In the genomic region with DNA sequence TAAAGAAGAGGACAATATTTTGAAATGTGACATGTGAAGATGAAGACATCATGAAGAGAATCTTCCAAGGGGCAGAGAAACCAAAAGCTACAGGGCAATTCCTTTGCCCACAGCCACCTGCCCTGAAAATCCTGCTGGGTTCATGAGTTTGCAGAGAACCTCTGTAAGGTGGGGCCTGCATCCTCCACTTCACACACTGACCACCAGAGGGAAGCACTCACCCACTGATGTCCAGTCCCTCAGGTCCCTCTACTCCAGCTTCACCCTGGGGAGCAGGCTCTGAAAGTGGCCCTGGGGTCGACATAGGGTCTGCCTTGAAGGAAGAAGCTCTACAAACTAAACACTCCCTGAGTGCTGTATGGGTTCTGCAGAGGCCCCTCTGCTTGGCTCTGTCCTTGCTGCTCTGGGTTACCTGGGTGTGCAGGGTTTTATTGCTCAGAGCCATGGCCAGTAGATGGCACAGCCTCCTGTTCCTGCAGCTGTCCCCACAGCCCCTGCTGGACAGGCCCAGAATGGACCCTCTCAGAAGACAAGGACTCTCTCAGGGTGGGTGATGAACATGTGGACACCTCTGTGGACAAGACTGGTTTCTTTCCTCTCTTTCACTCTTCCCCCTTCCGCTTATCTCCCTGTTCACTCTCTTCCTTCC, we compare ENCODE assay signal across 8 cellular contexts. TPM values are rescaled to one million over a fixed set of nuclear protein-coding genes. Genes with fewer than 3 reads are reported as not detected.
A peak's percentile ranks its signal among the peaks of the same experiment; 100 is the strongest.
DNase-seq lines count a peak whose midpoint lies in the region; FAIRE-seq and TF ChIP-seq lines count a peak whose summit lies in the region.
"Not testable (repeated sequence)": the region's sequence is repeated elsewhere in the genome, so short reads cannot be mapped to it uniquely, and the experiment has no call there.

No MANE protein-coding gene starts in this region.

- CTCF ChIA-PET in SK-N-SH (lab: Yijun Ruan, JAX): interaction anchor here (0.7 to 1.2 kb wide), 2 partner anchors 75 to 266 kb away, joined by 3 read pairs; no protein-coding TSS in a partner anchor

- peak; percentile 32 for TF ChIP-seq RAD21 in SK-N-SH (IDR thresholded peaks at IDR 0.05; ENCODE audit: low read length)

- not testable (repeated sequence) for H3K4me1 ChIP-seq in MM.1S (ENCODE audit: low read length); SK-N-SH (ENCODE audit: control insufficient read depth in 1 of 2, insufficient read depth in 2 of 2, low read depth in 1 of 2, low read length in 1 of 2); astrocyte (ENCODE audit: insufficient read depth, low read length); cardiac muscle cell (ENCODE audit: low read depth); osteoblast (ENCODE audit: insufficient read depth, low read length)

- not testable (repeated sequence) for H3K9me3 Mint-ChIP-seq in HFFc6; astrocyte (ENCODE audit: unreplicated experiment)

- H3K9me3 ChIP-seq in MM.1S (replicated peaks; ENCODE audit: insufficient read depth, low read length); SK-N-SH; astrocyte (ENCODE audit: insufficient read depth, low read depth, low read length); cardiac muscle cell (ENCODE audit: low read depth); osteoblast (ENCODE audit: low read depth, low read length): not testable (repeated sequence)

- DNase-seq in A172 (ENCODE audit: low spot score): peak; percentile 53
- peak; percentile 24 for DNase-seq in HFFc6
- not testable (repeated sequence) for DNase-seq in MM.1S; SK-N-SH; astrocyte (ENCODE audit: low read depth); osteoblast (ENCODE audit: insufficient read length, low spot score, missing footprints)
- peak; percentile 4 to 6 for DNase-seq in cardiac muscle cell (ENCODE audit: low read depth in 1 of 2, low spot score in 1 of 2)

- POLR2A ChIA-PET in SK-N-SH (lab: Yijun Ruan, JAX): not testable (repeated sequence)

- not testable (repeated sequence) for H3K27ac Mint-ChIP-seq in HFFc6; astrocyte (ENCODE audit: unreplicated experiment)

- H3K27me3 ChIP-seq in MM.1S (replicated peaks; ENCODE audit: insufficient read depth, low read length); SK-N-SH (ENCODE audit: insufficient read depth); astrocyte (ENCODE audit: insufficient read depth, low read length); cardiac muscle cell; osteoblast (ENCODE audit: insufficient read depth, low read length): not testable (repeated sequence)

- not testable (repeated sequence) for H4K20me1 ChIP-seq in MM.1S (ENCODE audit: insufficient read depth, low read length); SK-N-SH (ENCODE audit: insufficient read depth); astrocyte (ENCODE audit: insufficient read depth, low read length); osteoblast (ENCODE audit: insufficient read depth, low read length)

- not testable (repeated sequence) for H3K27ac ChIP-seq in MM.1S (ENCODE audit: low read length); SK-N-SH (ENCODE audit: low read depth in 2 of 2, low read length in 1 of 2); astrocyte (ENCODE audit: low read depth, low read length); cardiac muscle cell; osteoblast (ENCODE audit: low read depth, low read length)

- not testable (repeated sequence) for TF ChIP-seq EP300 in SK-N-SH (IDR thresholded peaks at IDR 0.05; ENCODE audit: borderline replicate concordance in 1 of 2, low read depth in 1 of 2, low read length in 1 of 2)

- not testable (repeated sequence) for H3K9me2 ChIP-seq in MM.1S (replicated peaks; ENCODE audit: insufficient read depth, low read length); SK-N-SH

- WGBS in SK-N-SH (ENCODE audit: low lambda C conversion rate): 27% methylated on average over 2 of the region's 2 CpGs

- H3K4me3 Mint-ChIP-seq in HFFc6; astrocyte (ENCODE audit: unreplicated experiment): not testable (repeated sequence)

- not testable (repeated sequence) for H3K4me2 ChIP-seq in MM.1S (ENCODE audit: low read depth, low read length); SK-N-SH; astrocyte (ENCODE audit: low read length); osteoblast (ENCODE audit: insufficient read depth, low read length)

- H3K79me2 ChIP-seq in MM.1S (ENCODE audit: low read length); SK-N-SH (ENCODE audit: insufficient read depth); astrocyte (ENCODE audit: insufficient read depth, low read length); osteoblast (ENCODE audit: insufficient read depth, low read length): not testable (repeated sequence)

- H3K9ac ChIP-seq in MM.1S (ENCODE audit: low read length); SK-N-SH; astrocyte (ENCODE audit: low read length): not testable (repeated sequence)

- H3K4me1 Mint-ChIP-seq in HFFc6 (ENCODE audit: low read depth); astrocyte (ENCODE audit: low read depth, unreplicated experiment): not testable (repeated sequence)

- not testable (repeated sequence) for H3F3A ChIP-seq in MM.1S (ENCODE audit: insufficient read depth, low read length); SK-N-SH (replicated peaks; ENCODE audit: insufficient read depth)

- not testable (repeated sequence) for FAIRE-seq in astrocyte (lab: Jason Lieb, UNC)

- peak; percentile 61; the same call in 1 of the 2 replicates for TF ChIP-seq CTCF in GM12874 (IDR thresholded peaks at IDR 0.05; ENCODE audit: insufficient read depth, low read depth, low read length)
- peak; percentile 86 for TF ChIP-seq CTCF in HFFc6 (IDR thresholded peaks at IDR 0.05)
- peak; percentile 27 for TF ChIP-seq CTCF in MM.1S (IDR thresholded peaks at IDR 0.05; ENCODE audit: low read length)
- TF ChIP-seq CTCF in SK-N-SH (IDR thresholded peaks at IDR 0.05): peak; percentile 16; the same call in 1 of the 2 replicates
- peak; percentile 15 for TF ChIP-seq CTCF in astrocyte (IDR thresholded peaks at IDR 0.05; ENCODE audit: insufficient read depth, low read depth, low read length)
- peak; percentile 50 for TF ChIP-seq CTCF in cardiac muscle cell (IDR thresholded peaks at IDR 0.05; ENCODE audit: low read depth, low read length)
- TF ChIP-seq CTCF in osteoblast (IDR thresholded peaks at IDR 0.05; ENCODE audit: extremely low read depth, low read depth, low read length): peak; percentile 43

- H3K36me3 Mint-ChIP-seq in HFFc6 (ENCODE audit: low read depth); astrocyte (ENCODE audit: low read depth, unreplicated experiment): not testable (repeated sequence)

- not testable (repeated sequence) for H3K36me3 ChIP-seq in MM.1S (replicated peaks; ENCODE audit: insufficient read depth, low read length); SK-N-SH (replicated peaks in 1 of 2; ENCODE audit: control insufficient read depth in 1 of 2, insufficient read depth in 2 of 2, low read length in 1 of 2); astrocyte (ENCODE audit: insufficient read depth, low read length); cardiac muscle cell; osteoblast (ENCODE audit: insufficient read depth, low read length)

- not testable (repeated sequence) for H3K4me3 ChIP-seq in MM.1S (ENCODE audit: low read length); SK-N-SH (ENCODE audit: low read depth in 2 of 2, low read length in 1 of 2); astrocyte (ENCODE audit: insufficient read depth, low read depth, low read length); cardiac muscle cell; osteoblast (ENCODE audit: insufficient read depth, low read length)

- not testable (repeated sequence) for H2AFZ ChIP-seq in MM.1S (ENCODE audit: low read length); SK-N-SH (ENCODE audit: low read depth); astrocyte (ENCODE audit: low read depth, low read length); osteoblast (ENCODE audit: low read length)

- not testable (repeated sequence) for H3K27me3 Mint-ChIP-seq in HFFc6 (ENCODE audit: insufficient read depth)
- peaks cover 17% of the 10 kb centered on the region for H3K27me3 Mint-ChIP-seq in astrocyte (ENCODE audit: low read depth, unreplicated experiment)

RNA-seq across cellular contexts. Expression of a gene that starts 27.0 kb away (rescaled TPM):
- not detected in 2 replicates for total RNA-seq in A172 (2014; rRNA removed; shearing (Covaris generic))
- total RNA-seq in HFFc6 (2021; fragmentation: NEBNext Ultra II Directional; extraction: Animal tissue kit (Norgen Biotek cat#: 25700)): not detected
- polyA plus RNA-seq in SK-N-SH (2012; rRNA removed): not detected in 2 replicates
- not detected in 2 replicates for polyA plus RNA-seq in SK-N-SH (2012; cell fraction: cytosol; rRNA removed)
- not detected in 2 replicates for polyA plus RNA-seq in SK-N-SH (2012; cell fraction: nucleus; rRNA removed)
- not detected in 2 replicates for total RNA-seq in astrocyte
- total RNA-seq in cardiac muscle cell: 0.39 and 1.2 TPM in 2 replicates
- polyA plus RNA-seq in cardiac muscle cell: not detected in 2 replicates
- not detected in 2 replicates for total RNA-seq in osteoblast

RNA-seq across cellular contexts. Expression of a gene that starts 34.9 kb away (rescaled TPM):
- not detected in 2 replicates for total RNA-seq in A172 (2014; rRNA removed; shearing (Covaris generic))
- not detected for total RNA-seq in HFFc6 (2021; fragmentation: NEBNext Ultra II Directional; extraction: Animal tissue kit (Norgen Biotek cat#: 25700))
- polyA plus RNA-seq in SK-N-SH (2012; rRNA removed) (not detected in 2 replicates), cardiac muscle cell (not detected in 2 replicates)
- not detected in 2 replicates for polyA plus RNA-seq in SK-N-SH (2012; cell fraction: cytosol; rRNA removed)
- not detected in 2 replicates for polyA plus RNA-seq in SK-N-SH (2012; cell fraction: nucleus; rRNA removed)
- total RNA-seq in astrocyte (not detected in 2 replicates), cardiac muscle cell (not detected in 2 replicates), osteoblast (not detected in 2 replicates)

Comparison
In these comparisons a context has a peak if more than half of its experiments do, and no peak if none do; other contexts are left out.
1. CTCF ChIP-seq: peak in every context shown above with its lines; median percentile 86 in HFFc6; 61 in GM12874; 50 in cardiac muscle cell; 43 in osteoblast; 27 in MM.1S; 16 in SK-N-SH; 15 in astrocyte.